10 cellular contexts compared by ENCODE assay signal in the genomic region with DNA sequence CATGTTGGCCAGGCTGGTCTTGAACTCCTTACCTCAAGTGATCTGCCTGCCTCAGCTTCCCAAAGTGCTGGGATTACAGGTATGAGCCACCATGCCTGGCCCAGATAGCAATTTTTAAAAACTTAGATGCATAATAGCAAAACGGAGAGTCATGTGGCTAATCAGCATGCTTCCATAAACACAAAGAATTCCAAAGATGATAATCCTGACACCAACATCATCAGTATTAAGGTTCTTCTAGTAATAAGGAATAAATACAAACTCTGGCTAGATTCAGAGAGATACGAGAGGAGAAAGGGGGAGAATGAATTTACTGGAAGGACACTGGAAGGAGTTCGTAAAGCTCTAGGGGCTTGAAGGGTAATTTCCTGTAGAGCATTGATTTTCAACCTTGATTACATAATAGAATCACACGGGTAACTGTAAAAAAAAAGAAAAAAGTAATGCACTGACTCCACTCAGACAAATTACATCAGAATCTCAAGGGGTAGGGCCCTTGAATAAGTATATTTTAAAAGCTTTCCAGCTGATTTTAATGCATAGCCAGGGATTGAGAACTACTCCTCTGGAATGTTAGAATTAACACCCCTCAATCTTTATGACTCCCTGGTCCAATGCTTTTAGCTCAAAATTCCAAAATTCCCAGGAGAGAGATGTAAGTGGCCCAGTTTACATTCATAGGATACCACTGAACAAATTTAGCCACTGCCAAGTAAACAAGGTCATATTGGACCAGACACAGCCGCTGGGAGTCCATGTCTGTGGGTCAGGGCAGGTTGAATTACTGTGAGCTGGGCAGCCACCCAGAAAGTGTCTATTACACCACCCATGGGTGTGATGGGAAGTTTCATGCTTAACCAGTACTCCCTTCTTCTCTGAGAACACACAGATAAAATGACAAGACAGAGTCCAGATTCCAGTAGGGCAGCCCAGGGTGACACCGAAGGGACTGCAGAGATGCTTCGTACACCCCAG.
DNase-seq lines count a peak whose midpoint lies in the region; TF ChIP-seq lines count a peak whose summit lies in the region.
"Had no signal": no experiment of that assay in that cellular context is flagged by ENCODE, and none has a peak within 500 bp of the region (broad histone marks: within the 10 kb centered on the region; RNA-seq: fewer than 3 reads in every experiment).

No MANE protein-coding gene starts in this region.

- H3K9me3 ChIP-seq in A673 (ENCODE audit: low read depth, low read length, poor library complexity, severe bottlenecking) (no peaks in the 10 kb centered on the region), mucosa of rectum (ENCODE audit: control insufficient read depth in 2 of 2, low read length in 2 of 2) (no peaks in the 10 kb centered on the region)

- no TSS peak for BruUV-seq in A673 (replicated peaks; lab: Mats Ljungman, UMichigan)

- DNase-seq in A673 (ENCODE audit: low spot score), result peak; percentile 64
- DNase-seq in NCI-H1092 (lab: John Stamatoyannopoulos, UW), result peak; percentile 35
- no peak for DNase-seq in epithelial cell of prostate (ENCODE audit: low read depth, low spot score)
- no peak for DNase-seq in SKM-1 (lab: John Stamatoyannopoulos, UW; ENCODE audit: unreplicated experiment)
- DNase-seq in KG1 (lab: John Stamatoyannopoulos, UW), result no peak
- no peak for DNase-seq in NCI-H345 (lab: John Stamatoyannopoulos, UW)
- DNase-seq in T-helper 9 cell, result no peak
- DNase-seq: activated CD4-positive, alpha-beta T cell treated with anti-CD3 and anti-CD28 coated beads for 36 hours; MM.1S had no signal

- H3K4me1 ChIP-seq in A673 (ENCODE audit: insufficient read depth, low read length, poor library complexity, severe bottlenecking) (peaks cover 14% of the 10 kb centered on the region), mucosa of rectum (ENCODE audit: control insufficient read depth in 2 of 2, insufficient read depth in 2 of 2, low read length in 2 of 2) (peaks cover 0 to 10% of the 10 kb centered on the region in 2 donors)

- TF ChIP-seq CTCF in A673 (conservative IDR thresholded peaks at IDR 0.05; ENCODE audit: low read depth, low read length), result no peak

- no peak overlapping the region for H3K9ac ChIP-seq in mucosa of rectum (ENCODE audit: low read depth in 1 of 2, low read length in 2 of 2)

- intact Hi-C loops in A673 (cut with micrococcal nuclease; ENCODE audit: unreplicated experiment), result no loop called here

- CTCF ChIA-PET in A673 (lab: Charles Lee), result no interaction called here

- POLR2A ChIA-PET in A673 (lab: Charles Lee; ENCODE audit: low non-redundant PET), result no interaction called here

- no peak overlapping the region for H3K4me3 ChIP-seq in A673 (ENCODE audit: low read depth, low read length, poor library complexity, severe bottlenecking)
- peak overlapping the region in 1 of 2 donors; percentile 8 for H3K4me3 ChIP-seq in mucosa of rectum (ENCODE audit: low read length in 2 of 2)

- H3K27me3 ChIP-seq in A673 (replicated peaks; ENCODE audit: insufficient read depth, low read depth, low read length, poor library complexity) (no peaks in the 10 kb centered on the region), mucosa of rectum (ENCODE audit: control insufficient read depth in 2 of 2, insufficient read depth in 2 of 2, low read length in 2 of 2) (no peaks in the 10 kb centered on the region)

- H3K36me3 ChIP-seq in A673 (ENCODE audit: insufficient read depth, low read length, poor library complexity, severe bottlenecking) (no peaks in the 10 kb centered on the region), mucosa of rectum (ENCODE audit: control insufficient read depth in 2 of 2, insufficient read depth in 2 of 2, low read length in 2 of 2) (no peaks in the 10 kb centered on the region)

- H3K27ac ChIP-seq in A673 (ENCODE audit: low read depth, low read length, poor library complexity, severe bottlenecking), result no peak overlapping the region
- peak overlapping the region; percentile 14 for H3K27ac ChIP-seq in epithelial cell of prostate
- peak overlapping the region; percentile 3 to 42 for H3K27ac ChIP-seq in mucosa of rectum (ENCODE audit: low read depth in 2 of 2, low read length in 2 of 2)

Comparison
In these comparisons a context has a peak if more than half of its experiments do, and no peak if none do; other contexts are left out.
1. DNase-seq: peak in A673 (single experiment) and NCI-H1092 (single experiment); none in epithelial cell of prostate (single experiment), SKM-1 (single experiment), KG1 (single experiment), NCI-H345 (single experiment) and T-helper 9 cell (single experiment).